14 cellular contexts compared by ENCODE assay signal in genomic region chr16:84953051-84953746, GRCh38. TPM values are rescaled to one million over a fixed set of nuclear protein-coding genes. Genes with fewer than 3 reads are reported as not detected.
DNase-seq lines count a peak whose midpoint lies in the region; ATAC-seq and TF ChIP-seq lines count a peak whose summit lies in the region.
"Had no signal": no experiment of that assay in that cellular context is flagged by ENCODE, and none has a peak within 500 bp of the region (broad histone marks: within the 10 kb centered on the region; RNA-seq: fewer than 3 reads in every experiment).

No MANE protein-coding gene starts in this region.

- peak overlapping the region; percentile 74 for H4K8ac ChIP-seq in mesenchymal stem cell (ENCODE audit: low read length)

- H2BK5ac ChIP-seq in mesenchymal stem cell (ENCODE audit: low read depth, low read length, poor library complexity, severe bottlenecking): no peak overlapping the region

- peak overlapping the region; percentile 64 to 72 for H2BK12ac ChIP-seq in mesenchymal stem cell (ENCODE audit: low read length in 2 of 2)

- H2AK5ac ChIP-seq in mesenchymal stem cell (ENCODE audit: low read length, severe bottlenecking): no peak overlapping the region

- H3K18ac ChIP-seq in mesenchymal stem cell (ENCODE audit: low read depth in 1 of 2, low read length in 2 of 2): peak overlapping the region; percentile 52 to 55

- no peak overlapping the region for H3K4me3 ChIP-seq in colonic mucosa
- no peak overlapping the region for H3K4me3 ChIP-seq in mesenchymal stem cell (ENCODE audit: insufficient read depth in 1 of 2, low read depth in 1 of 2, low read length in 2 of 2)
- H3K4me3 ChIP-seq in stomach: no peak overlapping the region
- H3K4me3 ChIP-seq in psoas muscle: no peak overlapping the region
- H3K4me3 ChIP-seq: left lung had no signal

- TF ChIP-seq POLR2A in stomach (IDR thresholded peaks at IDR 0.05): no peak

- no peak for TF ChIP-seq EP300 in stomach (IDR thresholded peaks at IDR 0.05)

- H4K91ac ChIP-seq in mesenchymal stem cell (ENCODE audit: low read length): peak overlapping the region; percentile 64

- H2AFZ ChIP-seq in mesenchymal stem cell (ENCODE audit: low read depth, low read length): no peak overlapping the region

- DNase-seq in NOMO-1 (lab: John Stamatoyannopoulos, UW; ENCODE audit: unreplicated experiment in 2 of 2): peak; percentile 25 to 42
- DNase-seq in colonic mucosa: no peak
- peak; percentile 51 for DNase-seq in mesenchymal stem cell
- DNase-seq in stomach: no peak
- DNase-seq in NCI-H2081 treated with DMSO at 0.1 percent for 48 hours (lab: John Stamatoyannopoulos, UW): no peak
- DNase-seq in psoas muscle: no peak
- DNase-seq in T-helper 1 cell: no peak
- DNase-seq: activated CD4-positive, alpha-beta T cell treated with anti-CD3 and anti-CD28 coated beads for 48 hours; AML-193; cortex of kidney; NCI-H187 treated with DMSO at 0.1 percent for 48 hours; small intestine had no signal

- H3K27ac ChIP-seq in colonic mucosa (peak overlapping the region; percentile 13), mesenchymal stem cell (ENCODE audit: low read length, poor library complexity, severe bottlenecking) (no peak overlapping the region), stomach (peak overlapping the region in 4 of 5 donors; percentile 4 to 76 (median 62)), psoas muscle (no peak overlapping the region)

- H3K9ac ChIP-seq in colonic mucosa (ENCODE audit: low read depth in 2 of 2, low read length in 2 of 2) (no peak overlapping the region), mesenchymal stem cell (ENCODE audit: low read length) (no peak overlapping the region)

- no peak overlapping the region for H3K14ac ChIP-seq in mesenchymal stem cell (ENCODE audit: low read length in 2 of 2)

- peak overlapping the region; percentile 38 for H2BK15ac ChIP-seq in mesenchymal stem cell (ENCODE audit: low read depth, poor library complexity, severe bottlenecking)

- TF ChIP-seq CTCF in colonic mucosa (IDR thresholded peaks at IDR 0.05) (no peak), stomach (IDR thresholded peaks at IDR 0.05) (no peak), psoas muscle (IDR thresholded peaks at IDR 0.05) (no peak)

- no peak overlapping the region for H3K4me2 ChIP-seq in mesenchymal stem cell (ENCODE audit: low read length, poor library complexity, severe bottlenecking)

- H3K4me1 ChIP-seq in colonic mucosa (no peaks in the 10 kb centered on the region), mesenchymal stem cell (ENCODE audit: control insufficient read depth, insufficient read depth, low read depth, low read length) (peaks cover 12% of the 10 kb centered on the region), stomach (peaks cover 9 to 33% (median 19%) of the 10 kb centered on the region in 4 donors), psoas muscle (peaks cover 6% of the 10 kb centered on the region)

- intact Hi-C loops in colonic mucosa (cut with DNase I) (loop anchor here (5.0 kb wide), 1 partner anchor 196 kb away; no protein-coding TSS in a partner anchor), stomach (cut with DNase I; ENCODE audit: low total_unique reads) (loop anchor here (5.0 kb wide), 1 partner anchor 201 kb away; no protein-coding TSS in a partner anchor), psoas muscle (cut with DNase I) (loop anchor here (2.0 to 5.0 kb wide), 3 partner anchors 28 to 201 kb away; no protein-coding TSS in a partner anchor)

- H3K27me3 ChIP-seq in colonic mucosa (no peaks in the 10 kb centered on the region), mesenchymal stem cell (ENCODE audit: control insufficient read depth in 1 of 2, insufficient read depth in 1 of 2, low read length in 2 of 2) (peaks cover 0 to 16% of the 10 kb centered on the region in 2 experiments), stomach (no peaks in the 10 kb centered on the region), psoas muscle (ENCODE audit: insufficient read depth in 3 of 3, low read length in 2 of 3) (no peaks in the 10 kb centered on the region)
- H3K27me3 ChIP-seq: left lung had no signal

- WGBS in mesenchymal stem cell: 72% methylated on average over 7 of the region's 10 CpGs
- WGBS in stomach, 5 donors: 68 to 80% (median 77%) methylated on average over 10 of the region's 10 CpGs
- WGBS in psoas muscle, 3 donors: 80 to 82% (median 80%) methylated on average over 10 of the region's 10 CpGs

- ATAC-seq in psoas muscle (no peak), GM21526 (IDR thresholded peaks at IDR 0.05; ENCODE audit: low FRiP score, unreplicated experiment) (no peak)

- peak overlapping the region in 1 of 2 experiments; percentile 5 for H3K4ac ChIP-seq in mesenchymal stem cell (ENCODE audit: low read depth in 1 of 2, low read length in 2 of 2)

- peak overlapping the region; percentile 62 for H2BK120ac ChIP-seq in mesenchymal stem cell (ENCODE audit: low read depth, low read length)

- no peaks in the 10 kb centered on the region for H3K9me3 ChIP-seq in colonic mucosa
- H3K9me3 ChIP-seq in mesenchymal stem cell (ENCODE audit: control insufficient read depth, low read length): no peaks in the 10 kb centered on the region
- H3K9me3 ChIP-seq in stomach: no peaks in the 10 kb centered on the region
- no peaks in the 10 kb centered on the region for H3K9me3 ChIP-seq in psoas muscle
- H3K9me3 ChIP-seq: left lung had no signal

- no peaks in the 10 kb centered on the region for H3K79me1 ChIP-seq in mesenchymal stem cell (replicated peaks; ENCODE audit: low read length, poor library complexity, severe bottlenecking)

- no peaks in the 10 kb centered on the region for H3K36me3 ChIP-seq in colonic mucosa
- H3K36me3 ChIP-seq in mesenchymal stem cell (ENCODE audit: control insufficient read depth in 1 of 2, insufficient read depth in 2 of 2, low read depth in 1 of 2, low read length in 2 of 2): no peaks in the 10 kb centered on the region
- H3K36me3 ChIP-seq in stomach: no peaks in the 10 kb centered on the region
- H3K36me3 ChIP-seq in psoas muscle (ENCODE audit: insufficient read depth in 1 of 2, low read depth in 1 of 2): no peaks in the 10 kb centered on the region
- H3K36me3 ChIP-seq: left lung had no signal

- H3K23ac ChIP-seq in mesenchymal stem cell (ENCODE audit: low read length in 2 of 2): no peak overlapping the region

RNA-seq across cellular contexts. Expression of gene ZDHHC7, which starts 58.1 kb away (rescaled TPM):
- total RNA-seq in colonic mucosa (10 to 100 TPM; 55.1 to 67.8 TPM), stomach (100 to 1,000 TPM in 2 of 5 donors, 10 to 100 TPM in 3; 54.3 to 358 (median 58.1) TPM), psoas muscle (10 to 100 TPM; 33.2 to 52.3 (median 44.8) TPM)
- polyA plus RNA-seq in mesenchymal stem cell (2013, experiment 1 of 2): 64.9 TPM
- polyA plus RNA-seq in mesenchymal stem cell (2013, experiment 2 of 2): 65.2 TPM
- polyA plus RNA-seq in stomach (10 to 100 TPM; 15.0 to 23.0 (median 15.4) TPM), psoas muscle (10 to 100 TPM; 19.7 to 96.0 (median 26.6) TPM)

Comparison
In these comparisons a context has a peak if more than half of its experiments do, and no peak if none do; other contexts are left out.
1. DNase-seq: peak in NOMO-1 (2 of 2) and mesenchymal stem cell (single experiment); none in colonic mucosa (single experiment), stomach (single experiment), NCI-H2081 treated with DMSO at 0.1 percent for 48 hours (single experiment), psoas muscle (0 of 2) and T-helper 1 cell (0 of 5).
2. H3K27ac ChIP-seq: peak in colonic mucosa (single experiment) and stomach (4 of 5); none in mesenchymal stem cell (single experiment) and psoas muscle (single experiment).